ENCODE assay signal across 28 cellular contexts in genomic region chrX:153670748-153671588, GRCh38. TPM values are rescaled to one million over a fixed set of nuclear protein-coding genes. Genes with fewer than 3 reads are reported as not detected.
"Had no signal": no experiment of that assay in that cellular context is flagged by ENCODE, and none has a peak within 500 bp of the region (broad histone marks: within the 10 kb centered on the region; RNA-seq: fewer than 3 reads in every experiment).

No MANE protein-coding gene starts in this region.

- H3K36me3 Mint-ChIP-seq: activated naive CD4-positive, alpha-beta T cell treated with anti-CD3 and anti-CD28 coated beads, Interleukin-2, amount 50 U/mL, for 72 hours; IgD-negative memory B cell; WTC11 had no signal

- H3K4me3 ChIP-seq: ascending aorta, body of pancreas, MG63 had no signal

- ATAC-seq: activated CD8-positive, alpha-beta T cell treated with anti-CD3 and anti-CD28 coated beads, Interleukin-2, amount 10 ng/mL, durations not matched to agents 7 days and 5 days; activated naive CD4-positive, alpha-beta T cell treated with anti-CD3 and anti-CD28 coated beads, Interleukin-2, amount 50 U/mL, for 72 hours; activated naive CD8-positive, alpha-beta T cell treated with anti-CD3 and anti-CD28 coated beads, Interleukin-2, amount 50 U/mL, for 24 hours; body of pancreas; PC-3; WTC11 had no signal

- DNase-seq: activated CD4-positive, alpha-beta T cell treated with anti-CD3 and anti-CD28 coated beads for 48 hours; activated CD4-positive, alpha-beta T cell treated with anti-CD3 and anti-CD28 coated beads, Interleukin-2, amount 50 U/mL, for 4 hours; activated CD4-positive, CD25-positive, alpha-beta regulatory T cell treated with anti-CD3 and anti-CD28 coated beads, Interleukin-2, amount 50 U/mL, for 72 hours; activated CD8-positive, alpha-beta memory T cell treated with anti-CD3 and anti-CD28 coated beads, Interleukin-2, amount 50 U/mL, for 48 hours; activated CD8-positive, alpha-beta T cell treated with anti-CD3 and anti-CD28 coated beads, Interleukin-2, amount 10 ng/mL, durations not matched to agents 7 days and 5 days; activated naive CD4-positive, alpha-beta T cell treated with Interleukin-2 at 50 U/mL for 16 hours; activated naive CD8-positive, alpha-beta T cell treated with anti-CD3 and anti-CD28 coated beads, Interleukin-2, amount 50 U/mL, for 24 hours; activated T-cell treated with anti-CD3 and anti-CD28 coated beads, Interleukin-2, amount 50 U/mL, for 1 hour; amniotic stem cell; body of pancreas; KG1; MG63; MV-4-11; NCI-H1092 treated with DMSO at 0.1 percent for 48 hours; NCI-H1417 treated with DMSO at 0.1 percent for 48 hours; NCI-H1694; NCI-H2029 treated with DMSO at 0.1 percent for 48 hours; NCI-H345; NCI-H510A; NCI-H69; NK-92 treated with Interleukin-12 subunit alpha and Interleukin-12 subunit beta, amount 100 ng/mL, for 24 hours; PC-3; SHP77 treated with DMSO at 0.1 percent for 48 hours had no signal

- H3K4me3 Mint-ChIP-seq: activated CD8-positive, alpha-beta T cell treated with anti-CD3 and anti-CD28 coated beads, Interleukin-2, amount 10 ng/mL, durations not matched to agents 7 days and 5 days; activated naive CD8-positive, alpha-beta T cell treated with anti-CD3 and anti-CD28 coated beads, Interleukin-2, amount 50 U/mL, for 24 hours; IgD-negative memory B cell; T-helper 1 cell treated with Interleukin-12 subunit alpha and Interleukin-12 subunit beta and Interleukin-4 antibody, amounts not matched to agents 30 μg/mL and 1 μg/mL, for 36 hours; WTC11 had no signal

- H3K27ac Mint-ChIP-seq: activated CD8-positive, alpha-beta T cell treated with anti-CD3 and anti-CD28 coated beads, Interleukin-2, amount 10 ng/mL, durations not matched to agents 7 days and 5 days; activated naive CD4-positive, alpha-beta T cell treated with anti-CD3 and anti-CD28 coated beads, Interleukin-2, amount 50 U/mL, for 72 hours; activated naive CD8-positive, alpha-beta T cell treated with anti-CD3 and anti-CD28 coated beads, Interleukin-2, amount 50 U/mL, for 24 hours; IgD-negative memory B cell; T-helper 1 cell treated with Interleukin-12 subunit alpha and Interleukin-12 subunit beta and Interleukin-4 antibody, amounts not matched to agents 30 μg/mL and 1 μg/mL, for 36 hours; WTC11 had no signal

- H3K9me3 ChIP-seq: ascending aorta, body of pancreas, MG63 had no signal

- H3K9me3 Mint-ChIP-seq: activated naive CD4-positive, alpha-beta T cell treated with anti-CD3 and anti-CD28 coated beads, Interleukin-2, amount 50 U/mL, for 72 hours; activated naive CD8-positive, alpha-beta T cell treated with anti-CD3 and anti-CD28 coated beads, Interleukin-2, amount 50 U/mL, for 24 hours; IgD-negative memory B cell; T-helper 1 cell treated with Interleukin-12 subunit alpha and Interleukin-12 subunit beta and Interleukin-4 antibody, amounts not matched to agents 30 μg/mL and 1 μg/mL, for 36 hours; WTC11 had no signal

- H3K4me1 ChIP-seq: ascending aorta, body of pancreas had no signal

- H3K27me3 ChIP-seq: body of pancreas, MG63 had no signal

- H3K36me3 ChIP-seq: ascending aorta, MG63 had no signal

- H3K27ac ChIP-seq: ascending aorta, body of pancreas had no signal

RNA-seq across cellular contexts. Expression of gene PNCK, which starts 2.6 kb away (rescaled TPM):
- total RNA-seq: body of pancreas had no signal
- polyA plus RNA-seq: IgD-negative memory B cell had no signal

RNA-seq across cellular contexts. Expression of gene DUSP9, which starts 24.0 kb away (rescaled TPM):
- total RNA-seq: activated CD8-positive, alpha-beta T cell treated with anti-CD3 and anti-CD28 coated beads, Interleukin-2, amount 10 ng/mL, durations not matched to agents 7 days and 5 days; ascending aorta; body of pancreas had no signal
- polyA plus RNA-seq: IgD-negative memory B cell had no signal
